2 cellular contexts compared by ENCODE assay signal in genomic region chr5:60740322-60740721, GRCh38.
TF ChIP-seq lines count a peak whose summit lies in the region.

No MANE protein-coding gene starts in this region.

TF ChIP-seq in HepG2, 621 proteins besides CTCF, POLR2A, EP300 and RAD21:
- TF ChIP-seq NCOR1 (IDR thresholded peaks at IDR 0.05; ENCODE audit: borderline replicate concordance, low read length) (no peak), ZNF160 (CRISPR knock-in tag; IDR thresholded peaks at IDR 0.05) (peak; percentile 86), SOX5 (CRISPR knock-in tag; IDR thresholded peaks at IDR 0.05; ENCODE audit: borderline replicate concordance) (no peak), PREB (CRISPR knock-in tag; IDR thresholded peaks at IDR 0.05) (no peak), EED (CRISPR knock-in tag; IDR thresholded peaks at IDR 0.05) (no peak)
TF ChIP-seq in HepG2: peak in this region for 1.

TF ChIP-seq in K562, 482 proteins besides CTCF, POLR2A, EP300 and RAD21:
- TF ChIP-seq SRSF7 (optimal IDR thresholded peaks at IDR 0.05; ENCODE audit: low read depth, low read length) (no peak), CBX3 (IDR thresholded peaks at IDR 0.05; ENCODE audit: borderline replicate concordance in 1 of 2, low read length in 2 of 2) (0 out of 3 replicates have a peak, but pooled peaks of 1 of the 2 experiments have one; percentile 22), TRIM28 (IDR thresholded peaks at IDR 0.05) (peak; percentile 59; the same call in 1 of the 2 replicates)
